Comparison of ENCODE assay signal across 25 cellular contexts in the genomic region with DNA sequence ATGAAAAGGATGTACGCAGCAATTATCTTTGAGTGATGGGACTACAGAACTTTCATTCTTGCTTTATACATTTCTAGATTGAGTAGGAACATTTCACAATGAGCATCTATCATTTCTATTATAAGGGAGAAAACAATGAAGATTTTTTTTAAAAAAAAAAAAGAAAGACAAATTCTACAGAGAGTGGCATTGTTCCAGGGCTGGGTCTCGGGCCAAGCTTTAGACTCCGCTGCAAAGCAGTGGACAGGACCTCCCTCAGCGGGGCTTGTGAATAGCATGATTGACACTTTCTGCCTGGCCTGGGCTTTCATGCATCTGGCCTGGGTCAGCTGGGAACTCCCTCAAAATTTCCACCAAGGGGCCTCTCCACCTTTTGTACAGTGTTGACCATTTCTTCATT.
"Had no signal": no experiment of that assay in that cellular context is flagged by ENCODE, and none has a peak within 500 bp of the region (broad histone marks: within the 10 kb centered on the region; RNA-seq: fewer than 3 reads in every experiment).

No MANE protein-coding gene starts in this region.

- FAIRE-seq: keratinocyte, TTC549 had no signal

- H3K27me3 Mint-ChIP-seq: activated naive CD8-positive, alpha-beta T cell treated with anti-CD3 and anti-CD28 coated beads for 36 hours; activated T-helper 17 cell treated with anti-CD3 and anti-CD28 coated beads, Interleukin-2, amount 50 U/mL, for 72 hours; dendritic cell treated with granulocyte-macrophage colony-stimulating factor and Interleukin-4, amounts not matched to agents 40 ng/mL and 50 ng/mL, for 4 days; T-cell had no signal

- H3K27ac Mint-ChIP-seq: activated CD8-positive, alpha-beta T cell treated with anti-CD3 and anti-CD28 coated beads, Interleukin-2, amount 10 ng/mL, durations not matched to agents 7 days and 5 days; activated naive CD8-positive, alpha-beta T cell treated with anti-CD3 and anti-CD28 coated beads for 36 hours; activated T-helper 17 cell treated with anti-CD3 and anti-CD28 coated beads, Interleukin-2, amount 50 U/mL, for 72 hours; brain; dendritic cell treated with granulocyte-macrophage colony-stimulating factor and Interleukin-4, amounts not matched to agents 40 ng/mL and 50 ng/mL, for 4 days; nephron progenitor cell; T-cell; T-helper 2 cell treated with Interferon-gamma antibody and Interleukin-4, amounts not matched to agents 5 μg/mL and 100 μg/mL, for 36 hours had no signal

- ATAC-seq: activated CD8-positive, alpha-beta T cell treated with anti-CD3 and anti-CD28 coated beads, Interleukin-2, amount 10 ng/mL, durations not matched to agents 7 days and 5 days; activated T-helper 17 cell treated with anti-CD3 and anti-CD28 coated beads, Interleukin-2, amount 50 U/mL, for 72 hours; left colon; mucosa of descending colon; stimulated activated naive CD8-positive, alpha-beta T cell treated with anti-CD3 and anti-CD28 coated beads, Interleukin-15, Interleukin-2, amounts not matched to agents 100 U/mL and 50 U/mL, for 24 hours; T-cell had no signal

- H3K4me1 Mint-ChIP-seq: activated naive CD8-positive, alpha-beta T cell treated with anti-CD3 and anti-CD28 coated beads for 36 hours; activated T-helper 17 cell treated with anti-CD3 and anti-CD28 coated beads, Interleukin-2, amount 50 U/mL, for 72 hours; nephron progenitor cell; T-cell had no signal

- H3K4me3 Mint-ChIP-seq: activated CD8-positive, alpha-beta T cell treated with anti-CD3 and anti-CD28 coated beads, Interleukin-2, amount 10 ng/mL, durations not matched to agents 7 days and 5 days; activated naive CD8-positive, alpha-beta T cell treated with anti-CD3 and anti-CD28 coated beads for 36 hours; activated T-helper 17 cell treated with anti-CD3 and anti-CD28 coated beads, Interleukin-2, amount 50 U/mL, for 72 hours; brain; dendritic cell treated with granulocyte-macrophage colony-stimulating factor and Interleukin-4, amounts not matched to agents 40 ng/mL and 50 ng/mL, for 4 days; nephron progenitor cell; T-cell; T-helper 2 cell treated with Interferon-gamma antibody and Interleukin-4, amounts not matched to agents 5 μg/mL and 100 μg/mL, for 36 hours had no signal

- DNase-seq: activated CD4-positive, alpha-beta T cell treated with anti-CD3 and anti-CD28 coated beads, Interleukin-2, amount 50 U/mL, for 1 hour; activated CD4-positive, CD25-positive, alpha-beta regulatory T cell treated with anti-CD3 and anti-CD28 coated beads, Interleukin-2, amount 50 U/mL, for 72 hours; activated CD8-positive, alpha-beta T cell treated with anti-CD3 and anti-CD28 coated beads, Interleukin-2, amount 10 ng/mL, durations not matched to agents 7 days and 5 days; activated naive CD8-positive, alpha-beta T cell treated with anti-CD3 and anti-CD28 coated beads for 36 hours; activated T-cell treated with anti-CD3 and anti-CD28 coated beads, Interleukin-2, amount 50 U/mL, for 1 hour; effector CD8-positive, alpha-beta T cell; foreskin melanocyte; left colon; mesenchymal stem cell; mucosa of descending colon; nephron progenitor cell; spleen; stimulated activated CD4-positive, alpha-beta T cell treated with anti-CD3 and anti-CD28 coated beads, Interleukin-4, amount 100 ng/mL, for 1 hour; stimulated activated naive CD8-positive, alpha-beta T cell treated with anti-CD3 and anti-CD28 coated beads, Interleukin-15, Interleukin-2, amounts not matched to agents 100 U/mL and 50 U/mL, for 24 hours; T-cell; WERI-Rb-1 had no signal

- H3K9me3 Mint-ChIP-seq: activated T-helper 17 cell treated with anti-CD3 and anti-CD28 coated beads, Interleukin-2, amount 50 U/mL, for 72 hours had no signal

- H3K27ac ChIP-seq: prostate gland, right atrium auricular region, spleen, tibial nerve, WERI-Rb-1 had no signal

- H3K36me3 Mint-ChIP-seq: T-cell had no signal
